10 cellular contexts compared by ENCODE assay signal in genomic region chr13:44932850-44933251, GRCh38. TPM values are rescaled to one million over a fixed set of nuclear protein-coding genes. Genes with fewer than 3 reads are reported as not detected.
DNase-seq lines count a peak whose midpoint lies in the region; ATAC-seq and TF ChIP-seq lines count a peak whose summit lies in the region.
"Had no signal": no experiment of that assay in that cellular context is flagged by ENCODE, and none has a peak within 500 bp of the region (broad histone marks: within the 10 kb centered on the region; RNA-seq: fewer than 3 reads in every experiment).

No MANE protein-coding gene starts in this region.

- DNase-seq in MV-4-11 (lab: John Stamatoyannopoulos, UW) (peak; percentile 39), cardiac fibroblast (ENCODE audit: low read depth in 2 of 2) (peak; percentile 87 to 89), kidney tubule cell (ENCODE audit: low spot score) (peak; percentile 64), spleen (no peak), ACHN (no peak)
- DNase-seq in activated CD4-positive, alpha-beta T cell treated with anti-CD3 and anti-CD28 coated beads, Interleukin-2, amount 50 U/mL, for 1 hour, result no peak
- DNase-seq: activated effector memory CD4-positive, alpha-beta T cell treated with anti-CD3 and anti-CD28 coated beads, Interleukin-2, amount 50 U/mL, for 16 hours; NCI-H446 had no signal

- no peak overlapping the region for H3K4me3 ChIP-seq in cardiac fibroblast (replicated peaks in 1 of 2; ENCODE audit: low read depth in 2 of 2, low read length in 2 of 2)
- no peak overlapping the region for H3K4me3 ChIP-seq in spleen

- no peaks in the 10 kb centered on the region for H3K36me3 ChIP-seq in spleen

- WGBS in spleen, 5 donors, result 58 to 73% (median 68%) methylated on average over 7 of the region's 7 CpGs

- no peak for TF ChIP-seq CTCF in cardiac fibroblast (IDR thresholded peaks at IDR 0.05; ENCODE audit: low read depth, low read length)
- no peak for TF ChIP-seq CTCF in spleen (IDR thresholded peaks at IDR 0.05 in 8 of 11, conservative IDR thresholded peaks at IDR 0.05 in 3 of 11)

- peak overlapping the region; percentile 22 to 83 (median 72) for H3K27ac ChIP-seq in spleen

- intact Hi-C loops in spleen (cut with DNase I; ENCODE audit: low total_unique reads), result no loop called here

- no peaks in the 10 kb centered on the region for H3K9me3 ChIP-seq in spleen

- H3K4me1 ChIP-seq in spleen, result peaks cover 0 to 32% (median 11%) of the 10 kb centered on the region in 6 donors

- no peak for TF ChIP-seq POLR2A in spleen (IDR thresholded peaks at IDR 0.05)

- in situ Hi-C loops in ACHN (cut with HindIII; ENCODE audit: low pct_ligation_motif_present, low pct_unique_long_range_greater_than_20kb, low sequenced_read_pairs), result no loop called here

- no peaks in the 10 kb centered on the region for H3K27me3 ChIP-seq in spleen (replicated peaks in 1 of 7)

- ATAC-seq in HG03139 (IDR thresholded peaks at IDR 0.05; ENCODE audit: unreplicated experiment) (no peak), HG03442 (IDR thresholded peaks at IDR 0.05; ENCODE audit: unreplicated experiment) (no peak)

RNA-seq across cellular contexts. Expression of gene NUFIP1, which starts 56.4 kb away (rescaled TPM):
- 1 to 10 TPM; 3.0 to 4.9 (median 3.8) TPM for total RNA-seq in spleen
- 1 to 10 TPM; 2.1 to 3.1 (median 2.8) TPM for polyA plus RNA-seq in spleen

RNA-seq across cellular contexts. Expression of gene GPALPP1, which starts 56.5 kb away (rescaled TPM):
- total RNA-seq in spleen, result 10 to 100 TPM; 21.2 to 33.4 (median 28.8) TPM
- polyA plus RNA-seq in spleen, result 10 to 100 TPM in 1 of 3 donors, 1 to 10 TPM in 2; 9.6 to 14.0 (median 9.8) TPM

Comparison
In these comparisons a context has a peak if more than half of its experiments do, and no peak if none do; other contexts are left out.
1. DNase-seq: peak in MV-4-11 (single experiment), cardiac fibroblast (2 of 2) and kidney tubule cell (single experiment); none in spleen (single experiment), activated CD4-positive, alpha-beta T cell treated with anti-CD3 and anti-CD28 coated beads, Interleukin-2, amount 50 U/mL, for 1 hour (single experiment) and ACHN (single experiment).